In genomic region chr11:27456802-27457329, GRCh38 we compare ENCODE assay signal across 27 cellular contexts. TPM values are rescaled to one million over a fixed set of nuclear protein-coding genes. Genes with fewer than 3 reads are reported as not detected.
DNase-seq lines count a peak whose midpoint lies in the region; ATAC-seq lines count a peak whose summit lies in the region.
"Had no signal": no experiment of that assay in that cellular context is flagged by ENCODE, and none has a peak within 500 bp of the region (broad histone marks: within the 10 kb centered on the region; RNA-seq: fewer than 3 reads in every experiment).

No MANE protein-coding gene starts in this region.

- H3K27me3 ChIP-seq in ACC112 (ENCODE audit: insufficient read depth, low read length) (no peaks in the 10 kb centered on the region), endocrine pancreas (ENCODE audit: control insufficient read depth, insufficient read depth, low read length) (no peaks in the 10 kb centered on the region), mesenchymal stem cell (ENCODE audit: control insufficient read depth in 1 of 2, insufficient read depth in 1 of 2, low read length in 2 of 2) (no peaks in the 10 kb centered on the region)
- H3K27me3 ChIP-seq: heart right ventricle, ovary, suprapubic skin, vagina had no signal

- H2BK120ac ChIP-seq in mesenchymal stem cell (ENCODE audit: low read depth, low read length): no peak overlapping the region

- ATAC-seq in left ventricle myocardium superior (no peak), HG03565 (IDR thresholded peaks at IDR 0.05; ENCODE audit: unreplicated experiment) (no peak)
- ATAC-seq: effector memory CD8-positive, alpha-beta T cell; GM23338; heart right ventricle; lower lobe of right lung; Right ventricle myocardium inferior; sciatic nerve had no signal

- no peak overlapping the region for H4K8ac ChIP-seq in mesenchymal stem cell (ENCODE audit: low read length)

- DNase-seq in NCI-H69 (lab: John Stamatoyannopoulos, UW) (peak; percentile 64), mesenchymal stem cell (no peak), left ventricle myocardium superior (no peak), pons (ENCODE audit: low spot score) (no peak), A172 (ENCODE audit: low spot score) (no peak)
- DNase-seq: activated CD4-positive, alpha-beta T cell treated with anti-CD3 and anti-CD28 coated beads for 48 hours; activated naive CD8-positive, alpha-beta T cell treated with anti-CD3 and anti-CD28 coated beads for 36 hours; CD4-positive, CD25-positive, alpha-beta regulatory T cell; effector memory CD8-positive, alpha-beta T cell; GF-D8; heart right ventricle; immature natural killer cell; Kasumi-1; lower lobe of right lung; NCI-H1105; NCI-H510A treated with DMSO at 0.1 percent for 48 hours; ovary; T-helper 1 cell had no signal

- H2AFZ ChIP-seq in ACC112 (ENCODE audit: low read length, unreplicated experiment) (peak overlapping the region; percentile 85), mesenchymal stem cell (ENCODE audit: low read depth, low read length) (no peak overlapping the region)
- H2AFZ ChIP-seq: GM23338 had no signal

- no peak overlapping the region for H3K4ac ChIP-seq in mesenchymal stem cell (ENCODE audit: low read depth in 1 of 2, low read length in 2 of 2)

- H2BK15ac ChIP-seq in mesenchymal stem cell (ENCODE audit: low read depth, poor library complexity, severe bottlenecking): no peak overlapping the region

- H3K79me2 ChIP-seq in ACC112 (ENCODE audit: control insufficient read depth, insufficient read depth, low read length, unreplicated experiment): no peaks in the 10 kb centered on the region

- intact Hi-C loops in left ventricle myocardium superior (cut with micrococcal nuclease): no loop called here

- no peak overlapping the region for H4K91ac ChIP-seq in mesenchymal stem cell (ENCODE audit: low read length)

- H3K9ac ChIP-seq in endocrine pancreas (ENCODE audit: control insufficient read depth, insufficient read depth, low read length) (no peak overlapping the region), mesenchymal stem cell (ENCODE audit: low read length) (peak overlapping the region; percentile 32)

- H3K14ac ChIP-seq in mesenchymal stem cell (ENCODE audit: low read length in 2 of 2): no peak overlapping the region

- H2AK5ac ChIP-seq in mesenchymal stem cell (ENCODE audit: low read length, severe bottlenecking): no peak overlapping the region

- H3K9me3 ChIP-seq in endocrine pancreas (ENCODE audit: control insufficient read depth, low read length) (no peaks in the 10 kb centered on the region), mesenchymal stem cell (ENCODE audit: control insufficient read depth, low read length) (no peaks in the 10 kb centered on the region)
- H3K9me3 ChIP-seq: heart right ventricle, lower lobe of right lung, ovary, suprapubic skin, vagina had no signal

- H2BK12ac ChIP-seq in mesenchymal stem cell (ENCODE audit: low read length in 2 of 2): no peak overlapping the region

- peaks cover 22% of the 10 kb centered on the region for H3K4me1 ChIP-seq in ACC112 (ENCODE audit: control insufficient read depth, insufficient read depth, low read length, unreplicated experiment)
- H3K4me1 ChIP-seq in endocrine pancreas (ENCODE audit: control insufficient read depth, insufficient read depth, low read length): peaks cover 30% of the 10 kb centered on the region
- H3K4me1 ChIP-seq in mesenchymal stem cell (ENCODE audit: control insufficient read depth, insufficient read depth, low read depth, low read length): peaks cover 18% of the 10 kb centered on the region
- H3K4me1 ChIP-seq: lower lobe of right lung had no signal

- H3K18ac ChIP-seq in mesenchymal stem cell (ENCODE audit: low read depth in 1 of 2, low read length in 2 of 2): no peak overlapping the region

- H3K23ac ChIP-seq in mesenchymal stem cell (ENCODE audit: low read length in 2 of 2): no peak overlapping the region

- no peaks in the 10 kb centered on the region for H3K36me3 ChIP-seq in ACC112 (ENCODE audit: insufficient read depth, low read length)
- H3K36me3 ChIP-seq in endocrine pancreas (ENCODE audit: control insufficient read depth, insufficient read depth, low read length): no peaks in the 10 kb centered on the region
- no peaks in the 10 kb centered on the region for H3K36me3 ChIP-seq in mesenchymal stem cell (ENCODE audit: control insufficient read depth in 1 of 2, insufficient read depth in 2 of 2, low read depth in 1 of 2, low read length in 2 of 2)
- H3K36me3 ChIP-seq: heart right ventricle, lower lobe of right lung, ovary, suprapubic skin, vagina had no signal

- H3K4me3 ChIP-seq in ACC112 (ENCODE audit: low read depth, low read length) (no peak overlapping the region), endocrine pancreas (ENCODE audit: control insufficient read depth, insufficient read depth, low read length) (peak overlapping the region; percentile 68), mesenchymal stem cell (ENCODE audit: insufficient read depth in 1 of 2, low read depth in 1 of 2, low read length in 2 of 2) (peak overlapping the region in 1 of 2 experiments; percentile 14)
- H3K4me3 ChIP-seq: GM23338, heart right ventricle, lower lobe of right lung, ovary, suprapubic skin, vagina had no signal

- H2BK5ac ChIP-seq in mesenchymal stem cell (ENCODE audit: low read depth, low read length, poor library complexity, severe bottlenecking): no peak overlapping the region

- H3K79me1 ChIP-seq in mesenchymal stem cell (replicated peaks; ENCODE audit: low read length, poor library complexity, severe bottlenecking): no peaks in the 10 kb centered on the region

- H3K27ac ChIP-seq in ACC112 (ENCODE audit: low read depth, low read length) (peak overlapping the region; percentile 54; the same call in 1 of the 2 replicates), mesenchymal stem cell (ENCODE audit: low read length, poor library complexity, severe bottlenecking) (peak overlapping the region; percentile 87)
- H3K27ac ChIP-seq: heart right ventricle, lower lobe of right lung, ovary, suprapubic skin, vagina had no signal

- H3K4me2 ChIP-seq in mesenchymal stem cell (ENCODE audit: low read length, poor library complexity, severe bottlenecking): no peak overlapping the region
- H3K4me2 ChIP-seq: GM23338 had no signal

RNA-seq across cellular contexts. Expression of gene LGR4, which starts 15.7 kb away (rescaled TPM):
- 9.9 TPM for polyA plus RNA-seq in mesenchymal stem cell (2013, experiment 1 of 2)
- polyA plus RNA-seq in mesenchymal stem cell (2013, experiment 2 of 2): 10.9 TPM
- total RNA-seq in left ventricle myocardium superior: 43.5 TPM
- 10.0 and 10.1 TPM in 2 replicates for total RNA-seq in A172 (2014; rRNA removed; shearing (Covaris generic))
- total RNA-seq: activated T-helper 1 cell treated with anti-CD3 and anti-CD28 coated beads, Interleukin-12 subunit alpha, Interleukin-12 subunit beta, Interleukin-2, Interleukin-4 antibody, amounts not matched to agents 30 ng/mL and 10 ng/mL and 1 ng/mL, durations not matched to agents 14 hours and 24 hours and 36 hours had no signal

RNA-seq across cellular contexts. Expression of gene LIN7C, which starts 49.7 kb away (rescaled TPM):
- 15.5 TPM for polyA plus RNA-seq in mesenchymal stem cell (2013, experiment 1 of 2)
- 16.2 TPM for polyA plus RNA-seq in mesenchymal stem cell (2013, experiment 2 of 2)
- total RNA-seq in left ventricle myocardium superior: 18.3 TPM
- total RNA-seq in A172 (2014; rRNA removed; shearing (Covaris generic)): 61.4 and 73.3 TPM in 2 replicates
